In the genomic region with DNA sequence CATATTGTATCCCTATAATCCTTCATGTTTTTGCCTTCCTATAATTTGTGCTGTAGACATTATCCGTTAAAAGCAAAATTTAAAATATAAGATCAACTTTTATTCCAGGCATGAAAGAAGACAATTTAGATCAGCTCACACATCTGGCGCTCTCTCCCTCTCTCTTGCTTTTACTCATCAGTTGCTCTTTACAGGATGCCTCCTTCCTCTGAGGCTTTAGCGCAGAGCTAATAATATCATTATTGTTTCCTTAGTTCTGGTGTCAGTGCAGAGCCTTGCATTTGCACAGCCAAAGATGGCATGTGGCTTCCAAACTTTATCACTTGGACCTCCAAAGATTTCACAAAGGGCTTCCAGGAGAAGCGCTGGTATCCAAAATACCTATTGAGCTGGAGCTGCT, we compare ENCODE assay signal across 30 cellular contexts.
"Had no signal": no experiment of that assay in that cellular context is flagged by ENCODE, and none has a peak within 500 bp of the region (broad histone marks: within the 10 kb centered on the region; RNA-seq: fewer than 3 reads in every experiment).

No MANE protein-coding gene starts in this region.

- H3K27ac ChIP-seq: adrenal gland, body of pancreas, breast epithelium, Peyer's patch, SJSA1 had no signal

- ATAC-seq: activated CD4-positive, alpha-beta T cell treated with anti-CD3 and anti-CD28 coated beads for 36 hours; activated CD4-positive, CD25-positive, alpha-beta regulatory T cell treated with anti-CD3 and anti-CD28 coated beads, Interleukin-2, amount 50 U/mL, for 24 hours; activated CD8-positive, alpha-beta T cell treated with anti-CD3 and anti-CD28 coated beads, Interleukin-2, amount 10 ng/mL, durations not matched to agents 7 days and 5 days; activated naive CD4-positive, alpha-beta T cell treated with anti-CD3 and anti-CD28 coated beads, Interleukin-2, amount 50 U/mL, for 72 hours; body of pancreas; PC-3; WTC11 had no signal

- H3K4me1 Mint-ChIP-seq: activated CD4-positive, alpha-beta T cell treated with anti-CD3 and anti-CD28 coated beads for 36 hours; activated CD4-positive, alpha-beta T cell treated with anti-CD3 and anti-CD28 coated beads, Interleukin-2, amount 10 ng/mL, durations not matched to agents 7 days and 5 days; WTC11 had no signal

- H3K4me3 ChIP-seq: adrenal gland, body of pancreas, breast epithelium, Peyer's patch, SJSA1 had no signal

- H3K9ac ChIP-seq: SK-N-SH had no signal

- H3K9me2 ChIP-seq: SK-N-SH had no signal

- H3K27ac Mint-ChIP-seq: activated CD4-positive, alpha-beta T cell treated with anti-CD3 and anti-CD28 coated beads for 36 hours; activated CD4-positive, alpha-beta T cell treated with anti-CD3 and anti-CD28 coated beads, Interleukin-2, amount 10 ng/mL, durations not matched to agents 7 days and 5 days; activated CD8-positive, alpha-beta T cell treated with anti-CD3 and anti-CD28 coated beads, Interleukin-2, amount 10 ng/mL, durations not matched to agents 7 days and 5 days; activated naive CD4-positive, alpha-beta T cell treated with anti-CD3 and anti-CD28 coated beads for 36 hours; activated naive CD4-positive, alpha-beta T cell treated with anti-CD3 and anti-CD28 coated beads, Interleukin-2, amount 50 U/mL, for 72 hours; activated T-cell treated with anti-CD3 and anti-CD28 coated beads, Interleukin-2, amount 50 U/mL, for 24 hours; activated T-helper 2 cell treated with anti-CD3 and anti-CD28 coated beads, Interferon-gamma antibody, Interleukin-2, Interleukin-4, amounts not matched to agents 10 μg/mL and 5 μg/mL and 100 μg/mL, durations not matched to agents 14 hours and 24 hours and 36 hours; T-helper 1 cell treated with Interleukin-12 subunit alpha and Interleukin-12 subunit beta and Interleukin-4 antibody, amounts not matched to agents 30 μg/mL and 1 μg/mL, for 36 hours; T-helper 2 cell treated with Interferon-gamma antibody and Interleukin-4, amounts not matched to agents 5 μg/mL and 100 μg/mL, for 36 hours; WTC11 had no signal

- H3K4me1 ChIP-seq: adrenal gland, body of pancreas, breast epithelium, Peyer's patch, SJSA1 had no signal

- H3K4me2 ChIP-seq: SK-N-SH had no signal

- DNase-seq: activated CD4-positive, alpha-beta T cell treated with anti-CD3 and anti-CD28 coated beads for 36 hours; activated CD4-positive, alpha-beta T cell treated with anti-CD3 and anti-CD28 coated beads, Interleukin-2, amount 10 ng/mL, durations not matched to agents 7 days and 5 days; activated CD4-positive, alpha-beta T cell treated with anti-CD3 and anti-CD28 coated beads, Interleukin-2, amount 50 U/mL, for 48 hours; activated CD8-positive, alpha-beta T cell treated with anti-CD3 and anti-CD28 coated beads, Interleukin-2, amount 10 ng/mL, durations not matched to agents 7 days and 5 days; activated gamma-delta T cell; activated naive CD4-positive, alpha-beta T cell treated with anti-CD3 and anti-CD28 coated beads for 36 hours; activated T-cell treated with anti-CD3 and anti-CD28 coated beads, Interleukin-2, amount 50 U/mL, for 24 hours; adrenal gland; body of pancreas; NCI-H1105; NCI-H1417 treated with DMSO at 0.1 percent for 48 hours; NCI-H187 treated with DMSO at 0.1 percent for 48 hours; NCI-H2081; NCI-H2171 treated with DMSO at 0.1 percent for 48 hours; NCI-H226; NCI-H446 treated with DMSO at 0.1 percent for 48 hours; NCI-H524 treated with DMSO at 0.1 percent for 48 hours; PC-3; Peyer's patch; RPMI8226; SHP77 treated with DMSO at 0.1 percent for 48 hours; SK-N-SH had no signal

- H3K9me3 ChIP-seq: adrenal gland, body of pancreas, SJSA1, SK-N-SH had no signal

- H3K27me3 ChIP-seq: adrenal gland, body of pancreas, breast epithelium, Peyer's patch, SJSA1 had no signal

- H3K36me3 ChIP-seq: adrenal gland, breast epithelium, Peyer's patch, SJSA1 had no signal

- H3K9me3 Mint-ChIP-seq: activated T-helper 2 cell treated with anti-CD3 and anti-CD28 coated beads, Interferon-gamma antibody, Interleukin-2, Interleukin-4, amounts not matched to agents 10 μg/mL and 5 μg/mL and 100 μg/mL, durations not matched to agents 14 hours and 24 hours and 36 hours had no signal

- H3K27me3 Mint-ChIP-seq: activated CD4-positive, alpha-beta T cell treated with anti-CD3 and anti-CD28 coated beads, Interleukin-2, amount 10 ng/mL, durations not matched to agents 7 days and 5 days; activated T-cell treated with anti-CD3 and anti-CD28 coated beads, Interleukin-2, amount 50 U/mL, for 24 hours had no signal

- H3K4me3 Mint-ChIP-seq: activated CD4-positive, alpha-beta T cell treated with anti-CD3 and anti-CD28 coated beads for 36 hours; activated CD4-positive, alpha-beta T cell treated with anti-CD3 and anti-CD28 coated beads, Interleukin-2, amount 10 ng/mL, durations not matched to agents 7 days and 5 days; activated CD8-positive, alpha-beta T cell treated with anti-CD3 and anti-CD28 coated beads, Interleukin-2, amount 10 ng/mL, durations not matched to agents 7 days and 5 days; activated naive CD4-positive, alpha-beta T cell treated with anti-CD3 and anti-CD28 coated beads for 36 hours; activated T-cell treated with anti-CD3 and anti-CD28 coated beads, Interleukin-2, amount 50 U/mL, for 24 hours; T-helper 1 cell treated with Interleukin-12 subunit alpha and Interleukin-12 subunit beta and Interleukin-4 antibody, amounts not matched to agents 30 μg/mL and 1 μg/mL, for 36 hours; T-helper 2 cell treated with Interferon-gamma antibody and Interleukin-4, amounts not matched to agents 5 μg/mL and 100 μg/mL, for 36 hours; WTC11 had no signal
